2 cellular contexts compared by ENCODE assay signal in the genomic region with DNA sequence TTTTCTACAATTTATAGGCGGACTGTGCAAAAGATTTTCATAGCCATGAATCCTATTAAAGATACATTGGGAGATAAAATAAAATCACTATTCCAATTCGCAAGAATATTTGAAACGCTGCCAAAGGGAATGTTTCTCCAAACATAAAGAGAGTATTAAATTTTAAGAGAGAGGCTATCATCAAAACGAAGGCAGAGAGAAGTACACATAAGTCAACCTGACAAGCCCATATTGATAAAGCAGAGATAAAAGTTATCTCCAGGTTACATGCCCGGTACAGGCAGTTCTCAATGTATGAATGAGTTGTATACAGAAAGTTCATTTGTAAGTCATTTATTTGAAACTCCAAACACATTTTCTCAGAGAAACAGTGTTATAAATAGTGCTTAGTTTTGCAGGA.
TF ChIP-seq lines count a peak whose summit lies in the region.

No MANE protein-coding gene starts in this region.

TF ChIP-seq in SK-N-SH, 30 proteins besides CTCF, POLR2A, EP300 and RAD21 (continued from another document):
- TF ChIP-seq TCF12 (IDR thresholded peaks at IDR 0.05): no peak
- TF ChIP-seq, protein P1, sequence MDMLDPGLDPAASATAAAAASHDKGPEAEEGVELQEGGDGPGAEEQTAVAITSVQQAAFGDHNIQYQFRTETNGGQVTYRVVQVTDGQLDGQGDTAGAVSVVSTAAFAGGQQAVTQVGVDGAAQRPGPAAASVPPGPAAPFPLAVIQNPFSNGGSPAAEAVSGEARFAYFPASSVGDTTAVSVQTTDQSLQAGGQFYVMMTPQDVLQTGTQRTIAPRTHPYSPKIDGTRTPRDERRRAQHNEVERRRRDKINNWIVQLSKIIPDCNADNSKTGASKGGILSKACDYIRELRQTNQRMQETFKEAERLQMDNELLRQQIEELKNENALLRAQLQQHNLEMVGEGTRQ (IDR thresholded peaks at IDR 0.05; ENCODE audit: borderline replicate concordance, low read depth, low read length): no peak
- no peak for TF ChIP-seq CHD2 (IDR thresholded peaks at IDR 0.05; ENCODE audit: low read length, partially characterized antibody)
- no peak for TF ChIP-seq SIN3A (IDR thresholded peaks at IDR 0.05; ENCODE audit: borderline replicate concordance, low read depth, low read length)
- TF ChIP-seq MEF2A (IDR thresholded peaks at IDR 0.05; ENCODE audit: borderline replicate concordance, low read depth): no peak
- TF ChIP-seq ELF1 (IDR thresholded peaks at IDR 0.05): no peak
- TF ChIP-seq, protein P2, sequence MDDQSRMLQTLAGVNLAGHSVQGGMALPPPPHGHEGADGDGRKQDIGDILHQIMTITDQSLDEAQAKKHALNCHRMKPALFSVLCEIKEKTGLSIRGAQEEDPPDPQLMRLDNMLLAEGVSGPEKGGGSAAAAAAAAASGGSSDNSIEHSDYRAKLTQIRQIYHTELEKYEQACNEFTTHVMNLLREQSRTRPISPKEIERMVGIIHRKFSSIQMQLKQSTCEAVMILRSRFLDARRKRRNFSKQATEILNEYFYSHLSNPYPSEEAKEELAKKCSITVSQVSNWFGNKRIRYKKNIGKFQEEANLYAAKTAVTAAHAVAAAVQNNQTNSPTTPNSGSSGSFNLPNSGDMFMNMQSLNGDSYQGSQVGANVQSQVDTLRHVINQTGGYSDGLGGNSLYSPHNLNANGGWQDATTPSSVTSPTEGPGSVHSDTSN (IDR thresholded peaks at IDR 0.05): no peak
- no peak for TF ChIP-seq TAF1 (IDR thresholded peaks at IDR 0.05; ENCODE audit: borderline replicate concordance, low read depth, low read length)
- no peak for TF ChIP-seq FOXJ3 (CRISPR knock-in tag; IDR thresholded peaks at IDR 0.05)
- TF ChIP-seq TEAD4 (IDR thresholded peaks at IDR 0.05; ENCODE audit: borderline replicate concordance, insufficient read depth): no peak
- TF ChIP-seq, protein P3, sequence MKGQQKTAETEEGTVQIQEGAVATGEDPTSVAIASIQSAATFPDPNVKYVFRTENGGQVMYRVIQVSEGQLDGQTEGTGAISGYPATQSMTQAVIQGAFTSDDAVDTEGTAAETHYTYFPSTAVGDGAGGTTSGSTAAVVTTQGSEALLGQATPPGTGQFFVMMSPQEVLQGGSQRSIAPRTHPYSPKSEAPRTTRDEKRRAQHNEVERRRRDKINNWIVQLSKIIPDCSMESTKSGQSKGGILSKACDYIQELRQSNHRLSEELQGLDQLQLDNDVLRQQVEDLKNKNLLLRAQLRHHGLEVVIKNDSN (IDR thresholded peaks at IDR 0.05; ENCODE audit: borderline replicate concordance, low read depth): no peak
- TF ChIP-seq, protein P4, sequence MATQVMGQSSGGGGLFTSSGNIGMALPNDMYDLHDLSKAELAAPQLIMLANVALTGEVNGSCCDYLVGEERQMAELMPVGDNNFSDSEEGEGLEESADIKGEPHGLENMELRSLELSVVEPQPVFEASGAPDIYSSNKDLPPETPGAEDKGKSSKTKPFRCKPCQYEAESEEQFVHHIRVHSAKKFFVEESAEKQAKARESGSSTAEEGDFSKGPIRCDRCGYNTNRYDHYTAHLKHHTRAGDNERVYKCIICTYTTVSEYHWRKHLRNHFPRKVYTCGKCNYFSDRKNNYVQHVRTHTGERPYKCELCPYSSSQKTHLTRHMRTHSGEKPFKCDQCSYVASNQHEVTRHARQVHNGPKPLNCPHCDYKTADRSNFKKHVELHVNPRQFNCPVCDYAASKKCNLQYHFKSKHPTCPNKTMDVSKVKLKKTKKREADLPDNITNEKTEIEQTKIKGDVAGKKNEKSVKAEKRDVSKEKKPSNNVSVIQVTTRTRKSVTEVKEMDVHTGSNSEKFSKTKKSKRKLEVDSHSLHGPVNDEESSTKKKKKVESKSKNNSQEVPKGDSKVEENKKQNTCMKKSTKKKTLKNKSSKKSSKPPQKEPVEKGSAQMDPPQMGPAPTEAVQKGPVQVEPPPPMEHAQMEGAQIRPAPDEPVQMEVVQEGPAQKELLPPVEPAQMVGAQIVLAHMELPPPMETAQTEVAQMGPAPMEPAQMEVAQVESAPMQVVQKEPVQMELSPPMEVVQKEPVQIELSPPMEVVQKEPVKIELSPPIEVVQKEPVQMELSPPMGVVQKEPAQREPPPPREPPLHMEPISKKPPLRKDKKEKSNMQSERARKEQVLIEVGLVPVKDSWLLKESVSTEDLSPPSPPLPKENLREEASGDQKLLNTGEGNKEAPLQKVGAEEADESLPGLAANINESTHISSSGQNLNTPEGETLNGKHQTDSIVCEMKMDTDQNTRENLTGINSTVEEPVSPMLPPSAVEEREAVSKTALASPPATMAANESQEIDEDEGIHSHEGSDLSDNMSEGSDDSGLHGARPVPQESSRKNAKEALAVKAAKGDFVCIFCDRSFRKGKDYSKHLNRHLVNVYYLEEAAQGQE (IDR thresholded peaks at IDR 0.05; ENCODE audit: low read depth, low read length): no peak
- no peak for TF ChIP-seq RXRA (IDR thresholded peaks at IDR 0.05; ENCODE audit: borderline replicate concordance, low read depth)
- TF ChIP-seq ZBTB33 (IDR thresholded peaks at IDR 0.05; ENCODE audit: borderline replicate concordance, low read depth): no peak
- TF ChIP-seq SMC3 (IDR thresholded peaks at IDR 0.05; ENCODE audit: low read depth, low read length): no peak
- no peak for TF ChIP-seq FOSL2 (IDR thresholded peaks at IDR 0.05; ENCODE audit: borderline replicate concordance, low read depth)

TF ChIP-seq in K562, 482 proteins besides CTCF, POLR2A, EP300 and RAD21 (continued from another document and continues in another):
- TF ChIP-seq, protein P5, sequence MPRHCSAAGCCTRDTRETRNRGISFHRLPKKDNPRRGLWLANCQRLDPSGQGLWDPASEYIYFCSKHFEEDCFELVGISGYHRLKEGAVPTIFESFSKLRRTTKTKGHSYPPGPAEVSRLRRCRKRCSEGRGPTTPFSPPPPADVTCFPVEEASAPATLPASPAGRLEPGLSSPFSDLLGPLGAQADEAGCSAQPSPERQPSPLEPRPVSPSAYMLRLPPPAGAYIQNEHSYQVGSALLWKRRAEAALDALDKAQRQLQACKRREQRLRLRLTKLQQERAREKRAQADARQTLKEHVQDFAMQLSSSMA (CRISPR knock-in tag; IDR thresholded peaks at IDR 0.05): no peak
- TF ChIP-seq, protein P6, sequence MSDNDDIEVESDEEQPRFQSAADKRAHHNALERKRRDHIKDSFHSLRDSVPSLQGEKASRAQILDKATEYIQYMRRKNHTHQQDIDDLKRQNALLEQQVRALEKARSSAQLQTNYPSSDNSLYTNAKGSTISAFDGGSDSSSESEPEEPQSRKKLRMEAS (CRISPR knock-in tag; IDR thresholded peaks at IDR 0.05): no peak
- TF ChIP-seq SUPT5H (IDR thresholded peaks at IDR 0.05) (no peak), BMI1 (IDR thresholded peaks at IDR 0.05; ENCODE audit: low read length) (no peak), ZBED1 (IDR thresholded peaks at IDR 0.05) (no peak), ETV1 (tag; conservative IDR thresholded peaks at IDR 0.05; ENCODE audit: low read depth) (no peak), ZEB2 (IDR thresholded peaks at IDR 0.05) (no peak), HEY1 (CRISPR knock-in tag; IDR thresholded peaks at IDR 0.05; ENCODE audit: borderline replicate concordance) (no peak), ZBTB49 (CRISPR knock-in tag; IDR thresholded peaks at IDR 0.05; ENCODE audit: borderline replicate concordance) (no peak), PHB (CRISPR knock-in tag; IDR thresholded peaks at IDR 0.05) (no peak), MGA (IDR thresholded peaks at IDR 0.05) (no peak), TARDBP (IDR thresholded peaks at IDR 0.05) (no peak), RHOXF2B (CRISPR knock-in tag; conservative IDR thresholded peaks at IDR 0.05) (no peak), FOXK2 (conservative IDR thresholded peaks at IDR 0.05 in 1 of 2, IDR thresholded peaks at IDR 0.05 in 1 of 2; ENCODE audit: low read depth in 2 of 2) (no peak), ZNF77 (CRISPR knock-in tag; IDR thresholded peaks at IDR 0.05) (no peak), MEIS2 (IDR thresholded peaks at IDR 0.05; ENCODE audit: partially characterized antibody) (peak; percentile 82), RBBP5 (IDR thresholded peaks at IDR 0.05; ENCODE audit: borderline replicate concordance, insufficient read depth, low read length, poor library complexity, severe bottlenecking) (no peak), CXXC5 (CRISPR knock-in tag; IDR thresholded peaks at IDR 0.05) (no peak), ZC3H4 (CRISPR knock-in tag; IDR thresholded peaks at IDR 0.05; ENCODE audit: borderline replicate concordance) (no peak)
- TF ChIP-seq, protein P7, sequence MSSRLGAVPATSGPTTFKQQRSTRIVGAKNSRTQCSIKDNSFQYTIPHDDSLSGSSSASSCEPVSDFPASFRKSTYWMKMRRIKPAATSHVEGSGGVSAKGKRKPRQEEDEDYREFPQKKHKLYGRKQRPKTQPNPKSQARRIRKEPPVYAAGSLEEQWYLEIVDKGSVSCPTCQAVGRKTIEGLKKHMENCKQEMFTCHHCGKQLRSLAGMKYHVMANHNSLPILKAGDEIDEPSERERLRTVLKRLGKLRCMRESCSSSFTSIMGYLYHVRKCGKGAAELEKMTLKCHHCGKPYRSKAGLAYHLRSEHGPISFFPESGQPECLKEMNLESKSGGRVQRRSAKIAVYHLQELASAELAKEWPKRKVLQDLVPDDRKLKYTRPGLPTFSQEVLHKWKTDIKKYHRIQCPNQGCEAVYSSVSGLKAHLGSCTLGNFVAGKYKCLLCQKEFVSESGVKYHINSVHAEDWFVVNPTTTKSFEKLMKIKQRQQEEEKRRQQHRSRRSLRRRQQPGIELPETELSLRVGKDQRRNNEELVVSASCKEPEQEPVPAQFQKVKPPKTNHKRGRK (tag; IDR thresholded peaks at IDR 0.05): no peak
